In genomic region chr1:229031491-229032341, GRCh38 we compare ENCODE assay signal across 27 cellular contexts.
DNase-seq lines count a peak whose midpoint lies in the region; ATAC-seq and TF ChIP-seq lines count a peak whose summit lies in the region.
"Had no signal": no experiment of that assay in that cellular context is flagged by ENCODE, and none has a peak within 500 bp of the region (broad histone marks: within the 10 kb centered on the region; RNA-seq: fewer than 3 reads in every experiment).

No MANE protein-coding gene starts in this region.

- intact Hi-C loops in left cardiac atrium (cut with DNase I) (loop anchor here in 1 of 2 donors (10.0 kb wide), 1 partner anchor 113 kb away; no protein-coding TSS in a partner anchor), left ventricle myocardium inferior (cut with micrococcal nuclease) (no loop called here), testis (cut with DNase I; ENCODE audit: low total_unique reads) (no loop called here)

- ATAC-seq in left cardiac atrium, result peak in 1 of 2 donors; percentile 33
- no peak for ATAC-seq in stimulated activated naive CD8-positive, alpha-beta T cell treated with anti-CD3 and anti-CD28 coated beads, Interleukin-15, Interleukin-2, amounts not matched to agents 100 U/mL and 50 U/mL, for 24 hours
- ATAC-seq: lower lobe of right lung; natural killer cell treated with Interleukin-12 subunit alpha and Interleukin-12 subunit beta and Interleukin-15 and Interleukin-18, amount 100 ng/mL, for 72 hours; Right ventricle myocardium inferior had no signal

- H3K4me3 Mint-ChIP-seq in nephron, result no peak overlapping the region
- H3K4me3 Mint-ChIP-seq: activated CD4-positive, alpha-beta memory T cell treated with anti-CD3 and anti-CD28 coated beads, Interleukin-2, amount 10 ng/mL, durations not matched to agents 7 days and 5 days; natural killer cell treated with Interleukin-12 subunit alpha and Interleukin-12 subunit beta and Interleukin-15 and Interleukin-18, amount 100 ng/mL, for 72 hours; T-helper 2 cell treated with Interferon-gamma antibody and Interleukin-4, amounts not matched to agents 5 μg/mL and 100 μg/mL, for 36 hours had no signal

- H3K36me3 Mint-ChIP-seq in nephron (ENCODE audit: low read depth), result no peaks in the 10 kb centered on the region
- H3K36me3 Mint-ChIP-seq: CD4-positive, alpha-beta memory T cell; natural killer cell treated with Interleukin-12 subunit alpha and Interleukin-12 subunit beta and Interleukin-15 and Interleukin-18, amount 100 ng/mL, for 72 hours had no signal

- no peak for TF ChIP-seq POLR2A in testis (IDR thresholded peaks at IDR 0.05)

- TF ChIP-seq CTCF in left ventricle myocardium inferior (IDR thresholded peaks at IDR 0.05; ENCODE audit: borderline replicate concordance), result no peak
- TF ChIP-seq CTCF in nephron (IDR thresholded peaks at IDR 0.05; ENCODE audit: unreplicated experiment in 3 of 3), result no peak
- no peak for TF ChIP-seq CTCF in testis (IDR thresholded peaks at IDR 0.05)

- peak overlapping the region; percentile 90 to 93 (median 92) for H3K27ac Mint-ChIP-seq in nephron
- H3K27ac Mint-ChIP-seq: activated CD4-positive, alpha-beta memory T cell treated with anti-CD3 and anti-CD28 coated beads, Interleukin-2, amount 10 ng/mL, durations not matched to agents 7 days and 5 days; dendritic cell treated with granulocyte-macrophage colony-stimulating factor and Interleukin-4, amounts not matched to agents 40 ng/mL and 50 ng/mL, for 4 days; T-helper 2 cell treated with Interferon-gamma antibody and Interleukin-4, amounts not matched to agents 5 μg/mL and 100 μg/mL, for 36 hours had no signal

- no peaks in the 10 kb centered on the region for H3K9me3 ChIP-seq in left ventricle myocardium inferior (replicated peaks)
- H3K9me3 ChIP-seq in testis, result no peaks in the 10 kb centered on the region
- H3K9me3 ChIP-seq: heart right ventricle, lower lobe of right lung, tibial artery had no signal

- H3K4me1 Mint-ChIP-seq in nephron, result peaks cover 67% of the 10 kb centered on the region

- no peaks in the 10 kb centered on the region for H3K36me3 ChIP-seq in left ventricle myocardium inferior
- H3K36me3 ChIP-seq in testis (ENCODE audit: low read depth, missing control alignments), result no peaks in the 10 kb centered on the region
- H3K36me3 ChIP-seq: heart right ventricle, lower lobe of right lung, tibial artery had no signal

- H3K27ac ChIP-seq in left ventricle myocardium inferior (replicated peaks) (no peak overlapping the region), testis (no peak overlapping the region)
- H3K27ac ChIP-seq: lower lobe of right lung, tibial artery had no signal

- no peaks in the 10 kb centered on the region for H3K9me3 Mint-ChIP-seq in nephron
- H3K9me3 Mint-ChIP-seq: activated CD4-positive, alpha-beta memory T cell treated with anti-CD3 and anti-CD28 coated beads, Interleukin-2, amount 10 ng/mL, durations not matched to agents 7 days and 5 days; CD4-positive, alpha-beta memory T cell; dendritic cell treated with granulocyte-macrophage colony-stimulating factor and Interleukin-4, amounts not matched to agents 40 ng/mL and 50 ng/mL, for 4 days; natural killer cell treated with Interleukin-12 subunit alpha and Interleukin-12 subunit beta and Interleukin-15 and Interleukin-18, amount 100 ng/mL, for 72 hours; T-helper 2 cell treated with Interferon-gamma antibody and Interleukin-4, amounts not matched to agents 5 μg/mL and 100 μg/mL, for 36 hours had no signal

- no peaks in the 10 kb centered on the region for H3K27me3 ChIP-seq in left ventricle myocardium inferior (ENCODE audit: low read depth)
- no peaks in the 10 kb centered on the region for H3K27me3 ChIP-seq in testis
- H3K27me3 ChIP-seq: tibial artery had no signal

- H3K27me3 Mint-ChIP-seq in nephron (ENCODE audit: low read depth), result peaks cover 31% of the 10 kb centered on the region
- H3K27me3 Mint-ChIP-seq: CD4-positive, alpha-beta memory T cell; natural killer cell treated with Interleukin-12 subunit alpha and Interleukin-12 subunit beta and Interleukin-15 and Interleukin-18, amount 100 ng/mL, for 72 hours had no signal

- WGBS in testis, 2 donors, result 66 to 71% methylated on average over 10 to 12 of the region's 12 CpGs

- peaks cover 21% of the 10 kb centered on the region for H3K4me1 ChIP-seq in left ventricle myocardium inferior
- H3K4me1 ChIP-seq in testis, result peaks cover 26% of the 10 kb centered on the region

- DNase-seq in left cardiac atrium (peak; percentile 32), left ventricle myocardium inferior (no peak), dermis microvascular lymphatic vessel endothelial cell (ENCODE audit: low read depth in 2 of 2) (peak; percentile 10 to 26), GM19240 (ENCODE audit: insufficient read length, low spot score) (no peak), H4 (ENCODE audit: low spot score) (no peak), testis (no peak)
- no peak for DNase-seq in stimulated activated naive CD8-positive, alpha-beta T cell treated with anti-CD3 and anti-CD28 coated beads, Interleukin-15, Interleukin-2, amounts not matched to agents 100 U/mL and 50 U/mL, for 24 hours
- DNase-seq: activated CD4-positive, alpha-beta memory T cell treated with anti-CD3 and anti-CD28 coated beads, Interleukin-2, amount 10 ng/mL, durations not matched to agents 7 days and 5 days; activated CD4-positive, alpha-beta T cell treated with anti-CD3 and anti-CD28 coated beads for 1 hour; activated CD8-positive, alpha-beta memory T cell treated with anti-CD3 and anti-CD28 coated beads, Interleukin-2, amount 50 U/mL, for 4 hours; activated naive CD4-positive, alpha-beta T cell treated with Interleukin-2 at 50 U/mL for 16 hours; CD4-positive, alpha-beta memory T cell; foreskin melanocyte; heart right ventricle; lower lobe of right lung; NCI-H1105 treated with DMSO at 0.1 percent for 48 hours; NCI-H2081; NCI-H345; NK-92 treated with Interleukin-12 subunit alpha and Interleukin-12 subunit beta, amount 100 ng/mL, for 24 hours; posterior cingulate gyrus; right cardiac atrium; tibial artery had no signal

- H3K4me3 ChIP-seq in left ventricle myocardium inferior (no peak overlapping the region), testis (no peak overlapping the region)
- H3K4me3 ChIP-seq: heart right ventricle, lower lobe of right lung, tibial artery had no signal

Comparison
In these comparisons a context has a peak if more than half of its experiments do, and no peak if none do; other contexts are left out.
1. DNase-seq: peak in left cardiac atrium (single experiment) and dermis microvascular lymphatic vessel endothelial cell (2 of 2); none in left ventricle myocardium inferior (single experiment), GM19240 (single experiment), H4 (single experiment), stimulated activated naive CD8-positive, alpha-beta T cell treated with anti-CD3 and anti-CD28 coated beads, Interleukin-15, Interleukin-2, amounts not matched to agents 100 U/mL and 50 U/mL, for 24 hours (single experiment) and testis (single experiment).